ENCODE assay signal across 18 cellular contexts in the genomic region with DNA sequence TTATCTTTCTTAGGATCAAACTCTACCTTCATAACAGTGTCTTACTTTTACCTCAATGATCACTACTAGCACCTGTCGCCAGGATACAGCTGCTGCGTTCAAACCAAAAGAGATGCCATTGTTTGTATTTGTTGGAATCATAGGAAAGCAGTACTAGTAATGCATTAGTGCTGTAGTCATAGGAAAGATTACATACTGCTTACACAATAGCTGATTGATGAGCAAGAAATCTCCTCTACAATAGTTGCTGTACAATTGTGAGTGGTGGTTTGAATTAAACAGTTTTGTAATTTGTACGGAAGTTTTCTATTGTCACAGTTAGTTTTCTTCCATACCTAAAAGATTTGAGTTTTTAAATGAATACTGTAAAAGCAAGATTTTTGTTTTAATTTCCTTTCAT.
"Had no signal": no experiment of that assay in that cellular context is flagged by ENCODE, and none has a peak within 500 bp of the region (broad histone marks: within the 10 kb centered on the region; RNA-seq: fewer than 3 reads in every experiment).

No MANE protein-coding gene starts in this region.

- DNase-seq: activated CD4-positive, alpha-beta T cell treated with anti-CD3 and anti-CD28 coated beads, Interleukin-2, amount 50 U/mL, for 1 hour; activated CD8-positive, alpha-beta memory T cell treated with anti-CD3 and anti-CD28 coated beads for 24 hours; activated naive CD4-positive, alpha-beta T cell; activated naive CD8-positive, alpha-beta T cell treated with anti-CD3 and anti-CD28 coated beads, Interleukin-2, amount 10 ng/mL, durations not matched to agents 7 days and 5 days; aorta; effector memory CD8-positive, alpha-beta T cell; foreskin melanocyte; head of caudate nucleus; immature natural killer cell; mesendoderm; stimulated activated CD4-positive, alpha-beta T cell treated with anti-CD3 and anti-CD28 coated beads, Interleukin-4, amount 100 ng/mL, for 24 hours; stimulated activated naive CD4-positive, alpha-beta T cell; T-cell; T-helper 9 cell; transverse colon had no signal

- H3K27ac ChIP-seq: breast epithelium, epithelial cell of prostate, skin epidermis, transverse colon had no signal
